ENCODE assay signal across 8 cellular contexts in the genomic region with DNA sequence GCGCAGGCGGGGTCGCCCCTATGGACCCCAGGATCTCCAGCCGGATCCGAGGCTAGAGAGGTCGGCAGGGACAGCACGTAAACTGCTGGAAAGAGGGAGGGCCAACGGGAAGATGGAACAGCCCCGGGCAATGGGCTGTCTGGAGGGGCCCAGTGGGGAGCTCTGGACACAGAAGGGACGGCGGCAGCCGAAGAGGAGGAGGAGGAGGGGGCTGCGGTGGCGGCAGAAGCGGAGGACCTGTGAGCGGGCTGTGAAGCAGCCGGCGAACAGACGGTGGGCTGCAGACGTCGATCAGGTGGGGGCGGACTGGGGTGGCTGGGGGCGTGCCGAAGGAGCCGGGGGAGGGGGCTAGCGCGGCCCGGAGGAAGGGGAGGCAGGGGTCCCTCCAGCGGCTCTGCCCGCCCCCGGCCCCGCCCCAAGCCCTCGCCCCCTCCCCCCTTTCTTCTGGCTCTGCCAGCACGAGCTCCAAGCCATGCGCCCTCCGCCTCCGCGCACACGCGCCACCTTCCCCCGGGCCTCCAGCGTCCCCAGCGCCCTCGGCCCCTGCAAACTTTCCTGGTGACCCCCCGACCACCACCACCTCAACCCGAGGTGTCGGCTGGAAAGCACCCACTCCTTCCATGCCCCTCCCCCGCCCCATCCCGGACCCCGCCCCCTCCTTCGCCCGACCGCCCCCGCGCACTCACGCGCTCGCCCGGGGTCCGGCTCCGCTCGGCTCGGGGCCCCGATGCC. TPM values are rescaled to one million over a fixed set of nuclear protein-coding genes. Genes with fewer than 3 reads are reported as not detected.
DNase-seq lines count a peak whose midpoint lies in the region; ATAC-seq and TF ChIP-seq lines count a peak whose summit lies in the region.

No MANE protein-coding gene starts in this region.

- no peaks in the 10 kb centered on the region for H3K9me3 Mint-ChIP-seq in stimulated activated effector memory CD8-positive, alpha-beta T cell treated with anti-CD3 and anti-CD28 coated beads, Interleukin-12 subunit alpha, Interleukin-12 subunit beta, amount 100 ng/mL, for 72 hours

- in situ Hi-C loops in brain microvascular endothelial cell (cut with HindIII; ENCODE audit: low pct_ligation_motif_present, low sequenced_read_pairs) = no loop called here

- H3K36me3 ChIP-seq in H7 (replicated peaks; ENCODE audit: control insufficient read depth, insufficient read depth, low read length) (peaks cover 35% of the 10 kb centered on the region), brain microvascular endothelial cell (replicated peaks) (peaks cover 44% of the 10 kb centered on the region)

- H3K4me3 Mint-ChIP-seq in stimulated activated effector memory CD8-positive, alpha-beta T cell treated with anti-CD3 and anti-CD28 coated beads, Interleukin-12 subunit alpha, Interleukin-12 subunit beta, amount 100 ng/mL, for 72 hours = peak overlapping the region; percentile 78

- peak; percentile 17 for DNase-seq in COR-L47 (lab: John Stamatoyannopoulos, UW)
- DNase-seq in H7 = peak; percentile 99
- DNase-seq in OCI-M1 (lab: John Stamatoyannopoulos, UW) = peak; percentile 56
- peak; percentile 34 for DNase-seq in brain microvascular endothelial cell
- DNase-seq in islet precursor cell = peak; percentile 92
- DNase-seq in stimulated activated effector memory CD8-positive, alpha-beta T cell treated with anti-CD3 and anti-CD28 coated beads, Interleukin-12 subunit alpha, Interleukin-12 subunit beta, amount 100 ng/mL, for 72 hours (ENCODE audit: low spot score in 2 of 2) = no peak
- DNase-seq in GDM1 (lab: John Stamatoyannopoulos, UW) = no peak
- no peak for DNase-seq in GM19240 (ENCODE audit: insufficient read length, low spot score)

- H3K4me1 Mint-ChIP-seq in stimulated activated effector memory CD8-positive, alpha-beta T cell treated with anti-CD3 and anti-CD28 coated beads, Interleukin-12 subunit alpha, Interleukin-12 subunit beta, amount 100 ng/mL, for 72 hours = peaks cover 53% of the 10 kb centered on the region

- peak; percentile 7 for ATAC-seq in stimulated activated effector memory CD8-positive, alpha-beta T cell treated with anti-CD3 and anti-CD28 coated beads, Interleukin-12 subunit alpha, Interleukin-12 subunit beta, amount 100 ng/mL, for 72 hours

- peak overlapping the region; percentile 96 for H3K27ac ChIP-seq in brain microvascular endothelial cell

- no peaks in the 10 kb centered on the region for H3K27me3 ChIP-seq in H7 (ENCODE audit: control insufficient read depth, insufficient read depth, low read length)
- H3K27me3 ChIP-seq in brain microvascular endothelial cell (replicated peaks) = no peaks in the 10 kb centered on the region

- peak overlapping the region; percentile 93 for H3K27ac Mint-ChIP-seq in stimulated activated effector memory CD8-positive, alpha-beta T cell treated with anti-CD3 and anti-CD28 coated beads, Interleukin-12 subunit alpha, Interleukin-12 subunit beta, amount 100 ng/mL, for 72 hours

- H3K4me3 ChIP-seq in H7 (ENCODE audit: insufficient read depth, low read depth, low read length) (peak overlapping the region; percentile 72), brain microvascular endothelial cell (ENCODE audit: low read depth, low read length) (peak overlapping the region; percentile 78)

- TF ChIP-seq CTCF in brain microvascular endothelial cell (IDR thresholded peaks at IDR 0.05; ENCODE audit: low read depth, low read length, missing control alignments) = no peak

- peaks cover 46% of the 10 kb centered on the region for H3K36me3 Mint-ChIP-seq in stimulated activated effector memory CD8-positive, alpha-beta T cell treated with anti-CD3 and anti-CD28 coated beads, Interleukin-12 subunit alpha, Interleukin-12 subunit beta, amount 100 ng/mL, for 72 hours

RNA-seq across cellular contexts. Expression of gene TNKS1BP1, which starts 0.4 kb away (rescaled TPM):
- total RNA-seq in H7 (2014; rRNA removed; shearing (Covaris generic)) = 38.3 and 48.5 TPM in 2 replicates

RNA-seq across cellular contexts. Expression of gene SSRP1, which starts 11.4 kb away (rescaled TPM):
- 158 and 173 TPM in 2 replicates for total RNA-seq in H7 (2014; rRNA removed; shearing (Covaris generic))

RNA-seq across cellular contexts. Expression of gene P2RX3, which starts 13.8 kb away (rescaled TPM):
- total RNA-seq in H7 (2014; rRNA removed; shearing (Covaris generic)) = not detected in 2 replicates

RNA-seq across cellular contexts. Expression of gene PRG3, which starts 56.6 kb away (rescaled TPM):
- not detected in 2 replicates for total RNA-seq in H7 (2014; rRNA removed; shearing (Covaris generic))

Comparison
In these comparisons a context has a peak if more than half of its experiments do, and no peak if none do; other contexts are left out.
1. DNase-seq: peak in COR-L47 (single experiment), H7 (single experiment), OCI-M1 (single experiment), brain microvascular endothelial cell (single experiment) and islet precursor cell (single experiment); none in stimulated activated effector memory CD8-positive, alpha-beta T cell treated with anti-CD3 and anti-CD28 coated beads, Interleukin-12 subunit alpha, Interleukin-12 subunit beta, amount 100 ng/mL, for 72 hours (0 of 2), GDM1 (single experiment) and GM19240 (single experiment).